ENCODE assay signal across 13 cellular contexts in the genomic region with DNA sequence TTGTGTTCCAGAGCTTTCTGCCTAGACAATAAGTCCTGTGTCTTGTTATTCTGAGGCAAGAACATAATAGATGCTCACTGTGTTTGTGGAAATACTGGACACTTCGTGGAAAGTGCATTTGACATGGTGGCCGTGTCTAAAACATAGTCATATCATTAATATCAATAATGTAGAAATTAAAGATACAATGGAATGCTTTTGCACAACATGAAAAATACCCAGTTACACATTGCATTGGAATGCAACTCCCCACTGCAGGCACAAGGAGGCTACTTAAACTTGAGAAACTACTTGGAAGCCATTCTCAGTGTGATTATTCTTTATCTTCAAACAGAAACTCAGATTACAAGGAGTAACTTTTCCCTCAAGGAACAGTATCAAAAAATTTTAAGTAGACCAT.
DNase-seq lines count a peak whose midpoint lies in the region; ATAC-seq and TF ChIP-seq lines count a peak whose summit lies in the region.
"Had no signal": no experiment of that assay in that cellular context is flagged by ENCODE, and none has a peak within 500 bp of the region (broad histone marks: within the 10 kb centered on the region; RNA-seq: fewer than 3 reads in every experiment).

No MANE protein-coding gene starts in this region.

- no peaks in the 10 kb centered on the region for H3K4me1 Mint-ChIP-seq in activated naive CD8-positive, alpha-beta T cell treated with anti-CD3 and anti-CD28 coated beads, Interleukin-2, amount 50 U/mL, for 24 hours
- H3K4me1 Mint-ChIP-seq: activated B cell treated with CpG ODN at 0.5 μM for 24 hours had no signal

- H3K4me1 ChIP-seq in cardiac muscle cell (ENCODE audit: low read depth), result peaks cover 10% of the 10 kb centered on the region
- H3K4me1 ChIP-seq in heart right ventricle, result peaks cover 0 to 22% (median 7%) of the 10 kb centered on the region in 9 donors
- H3K4me1 ChIP-seq in upper lobe of right lung, result peaks cover 13% of the 10 kb centered on the region

- TF ChIP-seq CTCF in cardiac muscle cell (IDR thresholded peaks at IDR 0.05; ENCODE audit: low read depth, low read length) (peak; percentile 25), heart right ventricle (IDR thresholded peaks at IDR 0.05) (peak in 1 of 9 donors; percentile 5), astrocyte of the cerebellum (IDR thresholded peaks at IDR 0.05; ENCODE audit: low read depth, low read length, missing control alignments) (peak; percentile 28), upper lobe of right lung (IDR thresholded peaks at IDR 0.05) (no peak)

- 78 to 81% methylated on average over 2 of the region's 2 CpGs for WGBS in heart right ventricle, 2 donors

- H3K36me3 ChIP-seq in cardiac muscle cell (no peaks in the 10 kb centered on the region), heart right ventricle (no peaks in the 10 kb centered on the region), upper lobe of right lung (no peaks in the 10 kb centered on the region)
- H3K36me3 ChIP-seq: BE2C had no signal

- H3K36me3 Mint-ChIP-seq in activated naive CD8-positive, alpha-beta T cell treated with anti-CD3 and anti-CD28 coated beads, Interleukin-2, amount 50 U/mL, for 24 hours (ENCODE audit: low read depth), result no peaks in the 10 kb centered on the region

- H3K4me3 ChIP-seq in cardiac muscle cell, result no peak overlapping the region
- H3K4me3 ChIP-seq in heart right ventricle, result no peak overlapping the region
- no peak overlapping the region for H3K4me3 ChIP-seq in astrocyte of the cerebellum (ENCODE audit: low read depth, low read length)
- H3K4me3 ChIP-seq in upper lobe of right lung, result no peak overlapping the region

- H3K9me3 ChIP-seq in cardiac muscle cell (ENCODE audit: low read depth) (no peaks in the 10 kb centered on the region), heart right ventricle (no peaks in the 10 kb centered on the region), upper lobe of right lung (no peaks in the 10 kb centered on the region)
- H3K9me3 ChIP-seq: BE2C had no signal

- H3K27me3 ChIP-seq in cardiac muscle cell, result no peaks in the 10 kb centered on the region
- no peaks in the 10 kb centered on the region for H3K27me3 ChIP-seq in heart right ventricle
- H3K27me3 ChIP-seq in upper lobe of right lung, result no peaks in the 10 kb centered on the region
- H3K27me3 ChIP-seq: BE2C had no signal

- in situ Hi-C loops in astrocyte of the cerebellum (cut with HindIII; ENCODE audit: low sequenced_read_pairs), result no loop called here

- intact Hi-C loops in heart right ventricle (cut with DNase I), result no loop called here
- intact Hi-C loops in upper lobe of right lung (cut with DNase I), result no loop called here

- DNase-seq in cardiac muscle cell (ENCODE audit: low read depth in 1 of 2, low spot score in 1 of 2) (peak; percentile 21 to 86), heart right ventricle (no peak), astrocyte of the cerebellum (ENCODE audit: low read depth) (peak; percentile 62), iris pigment epithelial cell (ENCODE audit: low read depth) (peak; percentile 92), upper lobe of right lung (no peak)
- no peak for DNase-seq in activated naive CD8-positive, alpha-beta T cell treated with anti-CD3 and anti-CD28 coated beads, Interleukin-2, amount 50 U/mL, for 24 hours
- DNase-seq: activated B cell treated with CpG ODN at 0.5 μM for 24 hours; activated effector memory CD4-positive, alpha-beta T cell treated with anti-CD3 and anti-CD28 coated beads, Interleukin-2, amount 50 U/mL, for 16 hours; BE2C; effector memory CD8-positive, alpha-beta T cell had no signal

- peaks cover 6% of the 10 kb centered on the region for H3K9me3 Mint-ChIP-seq in activated naive CD8-positive, alpha-beta T cell treated with anti-CD3 and anti-CD28 coated beads, Interleukin-2, amount 50 U/mL, for 24 hours
- H3K9me3 Mint-ChIP-seq: activated B cell treated with CpG ODN at 0.5 μM for 24 hours had no signal

- no peak for ATAC-seq in heart right ventricle
- peak; percentile 86 for ATAC-seq in upper lobe of right lung
- no peak for ATAC-seq in activated naive CD8-positive, alpha-beta T cell treated with anti-CD3 and anti-CD28 coated beads, Interleukin-2, amount 50 U/mL, for 24 hours
- ATAC-seq in HG03159 (IDR thresholded peaks at IDR 0.05; ENCODE audit: unreplicated experiment), result no peak
- no peak for ATAC-seq in GM19324 (IDR thresholded peaks at IDR 0.05; ENCODE audit: low FRiP score, unreplicated experiment)
- ATAC-seq: effector memory CD8-positive, alpha-beta T cell had no signal

- no peak overlapping the region for H3K27ac ChIP-seq in cardiac muscle cell
- no peak overlapping the region for H3K27ac ChIP-seq in heart right ventricle
- no peak overlapping the region for H3K27ac ChIP-seq in upper lobe of right lung

- no peak overlapping the region for H3K4me3 Mint-ChIP-seq in activated naive CD8-positive, alpha-beta T cell treated with anti-CD3 and anti-CD28 coated beads, Interleukin-2, amount 50 U/mL, for 24 hours
- H3K4me3 Mint-ChIP-seq: activated B cell treated with CpG ODN at 0.5 μM for 24 hours; effector memory CD8-positive, alpha-beta T cell; stimulated activated naive CD8-positive, alpha-beta T cell treated with anti-CD3 and anti-CD28 coated beads, Interleukin-15, Interleukin-2, amounts not matched to agents 100 ng/mL and 50 ng/mL, for 24 hours had no signal

- no peaks in the 10 kb centered on the region for H3K27me3 Mint-ChIP-seq in activated naive CD8-positive, alpha-beta T cell treated with anti-CD3 and anti-CD28 coated beads, Interleukin-2, amount 50 U/mL, for 24 hours
- H3K27me3 Mint-ChIP-seq: activated B cell treated with CpG ODN at 0.5 μM for 24 hours; effector memory CD8-positive, alpha-beta T cell; stimulated activated naive CD8-positive, alpha-beta T cell treated with anti-CD3 and anti-CD28 coated beads, Interleukin-15, Interleukin-2, amounts not matched to agents 100 ng/mL and 50 ng/mL, for 24 hours had no signal

- no peak overlapping the region for H3K27ac Mint-ChIP-seq in activated naive CD8-positive, alpha-beta T cell treated with anti-CD3 and anti-CD28 coated beads, Interleukin-2, amount 50 U/mL, for 24 hours
- H3K27ac Mint-ChIP-seq: activated B cell treated with CpG ODN at 0.5 μM for 24 hours; effector memory CD8-positive, alpha-beta T cell; stimulated activated naive CD8-positive, alpha-beta T cell treated with anti-CD3 and anti-CD28 coated beads, Interleukin-15, Interleukin-2, amounts not matched to agents 100 ng/mL and 50 ng/mL, for 24 hours had no signal

Comparison
In these comparisons a context has a peak if more than half of its experiments do, and no peak if none do; other contexts are left out.
1. DNase-seq: peak in cardiac muscle cell (2 of 2), astrocyte of the cerebellum (single experiment) and iris pigment epithelial cell (single experiment); none in heart right ventricle (0 of 2), upper lobe of right lung (single experiment) and activated naive CD8-positive, alpha-beta T cell treated with anti-CD3 and anti-CD28 coated beads, Interleukin-2, amount 50 U/mL, for 24 hours (single experiment).